In the genomic region with DNA sequence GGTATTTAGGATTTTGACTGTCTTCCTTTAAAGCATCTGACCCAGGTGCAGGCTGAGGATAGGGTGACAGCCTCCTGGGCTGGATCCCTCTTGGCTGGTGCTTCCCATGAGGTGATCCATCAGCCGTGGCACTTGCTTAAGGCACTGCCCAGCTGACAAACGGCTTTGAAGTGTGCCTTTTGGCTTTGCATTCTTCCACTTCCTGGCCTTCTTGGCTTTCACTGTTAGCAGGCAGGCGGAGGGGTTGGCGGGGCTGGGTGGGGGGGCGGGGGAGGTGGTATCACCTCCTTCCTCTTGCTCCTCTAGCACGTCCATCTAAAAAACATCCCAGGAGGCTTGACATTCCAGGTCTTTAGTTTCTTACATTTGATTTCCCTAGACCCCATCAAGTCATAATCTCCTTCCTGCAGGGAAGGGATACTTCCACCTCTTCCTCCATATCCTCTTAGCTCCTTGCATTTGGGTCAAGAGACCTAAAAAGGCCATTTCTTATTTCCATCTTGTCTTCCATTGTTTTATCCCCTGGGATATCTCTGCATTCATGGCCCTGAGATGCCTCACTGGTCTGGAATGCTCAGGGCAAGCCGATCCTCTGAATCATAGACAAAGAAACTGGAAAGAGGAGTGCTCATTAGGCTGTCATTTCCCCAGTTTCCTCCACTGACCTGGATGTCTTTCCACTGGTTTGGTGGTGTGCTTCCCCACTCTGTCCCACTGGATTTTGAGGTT, we compare ENCODE assay signal across 1 cellular context.
TF ChIP-seq lines count a peak whose summit lies in the region.

No MANE protein-coding gene starts in this region.

TF ChIP-seq in A549, 52 proteins besides CTCF, POLR2A, EP300 and RAD21 (continued from another document):
- TF ChIP-seq, protein P1, sequence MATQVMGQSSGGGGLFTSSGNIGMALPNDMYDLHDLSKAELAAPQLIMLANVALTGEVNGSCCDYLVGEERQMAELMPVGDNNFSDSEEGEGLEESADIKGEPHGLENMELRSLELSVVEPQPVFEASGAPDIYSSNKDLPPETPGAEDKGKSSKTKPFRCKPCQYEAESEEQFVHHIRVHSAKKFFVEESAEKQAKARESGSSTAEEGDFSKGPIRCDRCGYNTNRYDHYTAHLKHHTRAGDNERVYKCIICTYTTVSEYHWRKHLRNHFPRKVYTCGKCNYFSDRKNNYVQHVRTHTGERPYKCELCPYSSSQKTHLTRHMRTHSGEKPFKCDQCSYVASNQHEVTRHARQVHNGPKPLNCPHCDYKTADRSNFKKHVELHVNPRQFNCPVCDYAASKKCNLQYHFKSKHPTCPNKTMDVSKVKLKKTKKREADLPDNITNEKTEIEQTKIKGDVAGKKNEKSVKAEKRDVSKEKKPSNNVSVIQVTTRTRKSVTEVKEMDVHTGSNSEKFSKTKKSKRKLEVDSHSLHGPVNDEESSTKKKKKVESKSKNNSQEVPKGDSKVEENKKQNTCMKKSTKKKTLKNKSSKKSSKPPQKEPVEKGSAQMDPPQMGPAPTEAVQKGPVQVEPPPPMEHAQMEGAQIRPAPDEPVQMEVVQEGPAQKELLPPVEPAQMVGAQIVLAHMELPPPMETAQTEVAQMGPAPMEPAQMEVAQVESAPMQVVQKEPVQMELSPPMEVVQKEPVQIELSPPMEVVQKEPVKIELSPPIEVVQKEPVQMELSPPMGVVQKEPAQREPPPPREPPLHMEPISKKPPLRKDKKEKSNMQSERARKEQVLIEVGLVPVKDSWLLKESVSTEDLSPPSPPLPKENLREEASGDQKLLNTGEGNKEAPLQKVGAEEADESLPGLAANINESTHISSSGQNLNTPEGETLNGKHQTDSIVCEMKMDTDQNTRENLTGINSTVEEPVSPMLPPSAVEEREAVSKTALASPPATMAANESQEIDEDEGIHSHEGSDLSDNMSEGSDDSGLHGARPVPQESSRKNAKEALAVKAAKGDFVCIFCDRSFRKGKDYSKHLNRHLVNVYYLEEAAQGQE (IDR thresholded peaks at IDR 0.05), result no peak
- TF ChIP-seq, protein P2, sequence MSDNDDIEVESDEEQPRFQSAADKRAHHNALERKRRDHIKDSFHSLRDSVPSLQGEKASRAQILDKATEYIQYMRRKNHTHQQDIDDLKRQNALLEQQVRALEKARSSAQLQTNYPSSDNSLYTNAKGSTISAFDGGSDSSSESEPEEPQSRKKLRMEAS (IDR thresholded peaks at IDR 0.05), result peak; percentile 40
- TF ChIP-seq JUNB (IDR thresholded peaks at IDR 0.05) (peak; percentile 67), HDAC2 (IDR thresholded peaks at IDR 0.05) (no peak), JUN (IDR thresholded peaks at IDR 0.05) (no peak)
